8 cellular contexts compared by ENCODE assay signal in the genomic region with DNA sequence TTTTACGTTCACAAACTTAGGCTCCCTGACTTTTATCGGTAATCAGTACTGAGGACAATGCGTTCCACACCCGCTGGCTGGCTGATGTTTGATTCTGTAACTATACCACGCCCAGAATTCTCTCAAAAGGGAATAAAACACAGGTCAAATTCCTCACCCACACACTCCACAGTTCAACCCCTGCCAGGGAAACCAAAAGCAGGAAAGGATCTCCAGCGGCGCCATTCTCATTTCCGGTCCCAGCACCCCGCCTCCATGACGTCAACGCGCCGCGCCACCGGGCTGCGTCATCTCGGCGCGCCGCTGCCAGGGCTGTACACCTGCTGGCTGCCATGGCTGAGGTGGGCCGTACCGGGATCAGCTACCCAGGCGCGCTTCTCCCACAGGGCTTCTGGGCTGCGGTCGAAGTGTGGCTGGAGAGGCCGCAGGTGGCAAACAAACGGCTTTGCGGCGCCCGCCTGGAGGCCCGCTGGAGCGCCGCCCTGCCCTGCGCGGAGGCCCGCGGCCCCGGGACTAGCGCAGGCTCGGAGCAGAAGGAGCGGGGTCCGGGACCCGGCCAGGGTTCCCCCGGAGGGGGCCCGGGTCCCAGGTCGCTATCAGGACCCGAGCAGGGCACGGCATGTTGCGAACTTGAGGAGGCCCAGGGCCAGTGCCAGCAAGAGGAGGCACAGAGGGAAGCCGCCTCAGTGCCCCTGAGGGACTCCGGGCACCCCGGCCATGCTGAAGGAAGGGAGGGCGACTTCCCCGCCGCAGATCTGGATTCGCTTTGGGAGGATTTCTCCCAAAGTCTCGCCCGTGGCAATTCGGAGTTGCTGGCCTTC. TPM values are rescaled to one million over a fixed set of nuclear protein-coding genes. Genes with fewer than 3 reads are reported as not detected.
DNase-seq lines count a peak whose midpoint lies in the region; ATAC-seq and TF ChIP-seq lines count a peak whose summit lies in the region.

TSS of gene ACOX3 (minus strand) at position 233 of the 821 bp plus-strand sequence. CDS start 24,202 bp downstream, outside the sequence.
TSS of gene TRMT44 (plus strand) at position 287 of the 821 bp plus-strand sequence. CDS start at position 333, 46 bp downstream.

- peak within 1 kb of the TSS; percentile 93 for H3K4me3 Mint-ChIP-seq in activated CD4-positive, alpha-beta T cell treated with anti-CD3 and anti-CD28 coated beads for 36 hours
- peak within 1 kb of the TSS; percentile 94 for H3K4me3 Mint-ChIP-seq in chondrocyte (ENCODE audit: unreplicated experiment)

- intact Hi-C loops in activated CD4-positive, alpha-beta T cell treated with anti-CD3 and anti-CD28 coated beads for 36 hours (cut with DNase I, micrococcal nuclease): loop anchor here (1.0 to 5.0 kb wide), 4 partner anchors 12 to 1658 kb away; partner anchors contain the start of genes ABLIM2 (in 1 of the 2), GRPEL1 (in 1 of the 2) and KIAA0232 (in 1 of the 2)

- peak; percentile 84 for ATAC-seq in GM19035 (IDR thresholded peaks at IDR 0.05; ENCODE audit: unreplicated experiment)
- peak; percentile 73 for ATAC-seq in HG03378 (IDR thresholded peaks at IDR 0.05; ENCODE audit: unreplicated experiment)
- peak; percentile 89 for ATAC-seq in activated CD4-positive, alpha-beta T cell treated with anti-CD3 and anti-CD28 coated beads for 36 hours

- peaks cover 75% of the 10 kb centered on the region for H3K4me1 Mint-ChIP-seq in activated CD4-positive, alpha-beta T cell treated with anti-CD3 and anti-CD28 coated beads for 36 hours
- H3K4me1 Mint-ChIP-seq in chondrocyte (ENCODE audit: low read depth): peaks cover 57% of the 10 kb centered on the region

- H3K36me3 Mint-ChIP-seq in activated CD4-positive, alpha-beta T cell treated with anti-CD3 and anti-CD28 coated beads for 36 hours (ENCODE audit: low read depth): peaks cover 15% of the 10 kb centered on the region
- no peaks in the 10 kb centered on the region for H3K36me3 Mint-ChIP-seq in chondrocyte (ENCODE audit: low read depth)

- H3K27me3 Mint-ChIP-seq in activated CD4-positive, alpha-beta T cell treated with anti-CD3 and anti-CD28 coated beads for 36 hours: no peaks in the 10 kb centered on the region
- H3K27me3 Mint-ChIP-seq in chondrocyte (ENCODE audit: low read depth): no peaks in the 10 kb centered on the region

- peak within 1 kb of the TSS; percentile 84 for H3K4me3 ChIP-seq in kidney epithelial cell (ENCODE audit: low read depth, low read length)

- POLR2A ChIA-PET in activated CD4-positive, alpha-beta T cell treated with anti-CD3 and anti-CD28 coated beads for 36 hours (lab: Charles Lee): interaction anchor here (0.9 to 2.6 kb wide), 2 partner anchors 10 to 21 kb away, joined by 3 to 6 read pairs; no protein-coding TSS in a partner anchor

- TF ChIP-seq CTCF in chondrocyte (IDR thresholded peaks at IDR 0.05) (no peak), kidney epithelial cell (IDR thresholded peaks at IDR 0.05; ENCODE audit: insufficient read depth, low read length, poor library complexity, severe bottlenecking) (no peak)

- peak within 1 kb of the TSS; percentile 99 for H3K27ac Mint-ChIP-seq in activated CD4-positive, alpha-beta T cell treated with anti-CD3 and anti-CD28 coated beads for 36 hours
- peak within 1 kb of the TSS; percentile 100 for H3K27ac Mint-ChIP-seq in chondrocyte (ENCODE audit: unreplicated experiment)

- no peaks in the 10 kb centered on the region for H3K9me3 Mint-ChIP-seq in activated CD4-positive, alpha-beta T cell treated with anti-CD3 and anti-CD28 coated beads for 36 hours (ENCODE audit: low read depth)
- H3K9me3 Mint-ChIP-seq in chondrocyte (ENCODE audit: low read depth): no peaks in the 10 kb centered on the region

- H3K27me3 ChIP-seq in kidney epithelial cell (ENCODE audit: control insufficient read depth, insufficient read depth, low read length): no peaks in the 10 kb centered on the region

- H3K36me3 ChIP-seq in kidney epithelial cell (ENCODE audit: control insufficient read depth, insufficient read depth, low read length): no peaks in the 10 kb centered on the region

- DNase-seq in Ammon's horn (ENCODE audit: low spot score) (peak; percentile 92), NCI-H510A treated with DMSO at 0.1 percent for 48 hours (lab: John Stamatoyannopoulos, UW) (peak; percentile 58), chondrocyte (ENCODE audit: low spot score) (no peak), kidney epithelial cell (ENCODE audit: low read depth) (no peak)
- peak; percentile 95 for DNase-seq in activated CD4-positive, alpha-beta T cell treated with anti-CD3 and anti-CD28 coated beads for 36 hours
- DNase-seq in stimulated activated CD4-positive, alpha-beta T cell treated with anti-CD3 and anti-CD28 coated beads, Interleukin-15, amount 100 ng/mL, for 24 hours: peak; percentile 92

- CTCF ChIA-PET in activated CD4-positive, alpha-beta T cell treated with anti-CD3 and anti-CD28 coated beads for 36 hours (lab: Charles Lee): interaction anchor here (0.6 to 1.3 kb wide), 3 partner anchors 12 to 1356 kb away, joined by 3 to 6 read pairs (median 4); no protein-coding TSS in a partner anchor

RNA-seq across cellular contexts. Expression of gene ACOX3, which starts in this region (rescaled TPM):
- 10 to 100 TPM; 20.5 to 29.3 TPM for total RNA-seq in activated CD4-positive, alpha-beta T cell treated with anti-CD3 and anti-CD28 coated beads for 36 hours
- total RNA-seq in chondrocyte (34.8 to 51.6 TPM (median 44.0 TPM) in 3 replicates), kidney epithelial cell (36.0 and 37.4 TPM in 2 replicates)

RNA-seq across cellular contexts. Expression of gene TRMT44, which starts in this region (rescaled TPM):
- total RNA-seq in activated CD4-positive, alpha-beta T cell treated with anti-CD3 and anti-CD28 coated beads for 36 hours: 10 to 100 TPM; 20.1 to 24.5 TPM
- 12.4 to 18.0 TPM (median 15.6 TPM) in 3 replicates for total RNA-seq in chondrocyte
- total RNA-seq in kidney epithelial cell: 20.3 and 22.8 TPM in 2 replicates

Comparison
In these comparisons a context has a peak if more than half of its experiments do, and no peak if none do; other contexts are left out.
1. DNase-seq: peak in Ammon's horn (single experiment), NCI-H510A treated with DMSO at 0.1 percent for 48 hours (single experiment), activated CD4-positive, alpha-beta T cell treated with anti-CD3 and anti-CD28 coated beads for 36 hours (single experiment) and stimulated activated CD4-positive, alpha-beta T cell treated with anti-CD3 and anti-CD28 coated beads, Interleukin-15, amount 100 ng/mL, for 24 hours (single experiment); none in chondrocyte (single experiment) and kidney epithelial cell (single experiment).
2. Peak in every context shown above with its lines, with median percentiles within 50 percentile points of each other: ATAC-seq.